ENCODE assay signal across 1 cellular context in the genomic region with DNA sequence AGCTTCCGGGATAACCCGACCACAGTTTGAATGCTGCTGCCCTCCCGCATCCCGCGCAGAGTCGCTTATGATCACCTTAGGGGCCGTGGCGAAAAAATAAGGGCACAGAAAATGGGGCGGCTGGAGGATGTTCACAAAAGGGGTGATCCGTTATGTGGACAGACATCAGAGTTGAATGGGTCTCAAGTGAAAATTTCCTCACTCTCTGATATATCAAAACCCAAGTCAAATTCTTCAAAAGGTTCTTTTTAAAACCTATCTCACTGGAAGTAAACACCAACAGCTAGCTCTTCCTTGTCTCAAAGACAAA.
TF ChIP-seq lines count a peak whose summit lies in the region.

No MANE protein-coding gene starts in this region.

TF ChIP-seq in GM12878, 131 proteins besides CTCF, POLR2A, EP300 and RAD21:
- TF ChIP-seq HCFC1 (IDR thresholded peaks at IDR 0.05; ENCODE audit: low read length) (no peak), RELA (IDR thresholded peaks at IDR 0.05; ENCODE audit: borderline replicate concordance, partially characterized antibody) (no peak), BHLHE40 (IDR thresholded peaks at IDR 0.05; ENCODE audit: borderline replicate concordance in 1 of 2, low read depth in 2 of 2, low read length in 1 of 2) (no peak), ZNF274 (IDR thresholded peaks at IDR 0.05; ENCODE audit: insufficient read depth, insufficient read length) (no peak), BMI1 (IDR thresholded peaks at IDR 0.05; ENCODE audit: borderline replicate concordance) (no peak), FOXK2 (IDR thresholded peaks at IDR 0.05) (no peak), STAT1 (conservative IDR thresholded peaks at IDR 0.05) (no peak), IKZF1 (conservative IDR thresholded peaks at IDR 0.05) (0 out of 2 replicates have a peak, but pooled peaks have one; percentile 18), PML (IDR thresholded peaks at IDR 0.05; ENCODE audit: low read length) (no peak), RCOR1 (conservative IDR thresholded peaks at IDR 0.05; ENCODE audit: low read depth, low read length) (no peak), ZNF622 (IDR thresholded peaks at IDR 0.05) (no peak), SREBF2 (IDR thresholded peaks at IDR 0.05; ENCODE audit: low read length) (no peak), RFX5 (IDR thresholded peaks at IDR 0.05; ENCODE audit: low read depth, low read length) (no peak), CHD4 (IDR thresholded peaks at IDR 0.05) (no peak), ZNF687 (IDR thresholded peaks at IDR 0.05) (no peak), ETV6 (conservative IDR thresholded peaks at IDR 0.05 in 1 of 2, IDR thresholded peaks at IDR 0.05 in 1 of 2; ENCODE audit: borderline replicate concordance in 1 of 2, low read depth in 1 of 2) (no peak), BACH1 (IDR thresholded peaks at IDR 0.05; ENCODE audit: borderline replicate concordance) (no peak), CREB1 (IDR thresholded peaks at IDR 0.05; ENCODE audit: low read depth) (no peak), KLF5 (IDR thresholded peaks at IDR 0.05; ENCODE audit: partially characterized antibody) (no peak), POLR2AphosphoS5 (IDR thresholded peaks at IDR 0.05; ENCODE audit: low read length) (no peak), ZBTB40 (IDR thresholded peaks at IDR 0.05; ENCODE audit: borderline replicate concordance) (peak; percentile 0; the same call in 1 of the 2 replicates)
- TF ChIP-seq, protein P1, sequence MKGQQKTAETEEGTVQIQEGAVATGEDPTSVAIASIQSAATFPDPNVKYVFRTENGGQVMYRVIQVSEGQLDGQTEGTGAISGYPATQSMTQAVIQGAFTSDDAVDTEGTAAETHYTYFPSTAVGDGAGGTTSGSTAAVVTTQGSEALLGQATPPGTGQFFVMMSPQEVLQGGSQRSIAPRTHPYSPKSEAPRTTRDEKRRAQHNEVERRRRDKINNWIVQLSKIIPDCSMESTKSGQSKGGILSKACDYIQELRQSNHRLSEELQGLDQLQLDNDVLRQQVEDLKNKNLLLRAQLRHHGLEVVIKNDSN (IDR thresholded peaks at IDR 0.05; ENCODE audit: borderline replicate concordance, extremely low read length, insufficient read depth, low read depth, low read length) = no peak
- TF ChIP-seq, protein P2, sequence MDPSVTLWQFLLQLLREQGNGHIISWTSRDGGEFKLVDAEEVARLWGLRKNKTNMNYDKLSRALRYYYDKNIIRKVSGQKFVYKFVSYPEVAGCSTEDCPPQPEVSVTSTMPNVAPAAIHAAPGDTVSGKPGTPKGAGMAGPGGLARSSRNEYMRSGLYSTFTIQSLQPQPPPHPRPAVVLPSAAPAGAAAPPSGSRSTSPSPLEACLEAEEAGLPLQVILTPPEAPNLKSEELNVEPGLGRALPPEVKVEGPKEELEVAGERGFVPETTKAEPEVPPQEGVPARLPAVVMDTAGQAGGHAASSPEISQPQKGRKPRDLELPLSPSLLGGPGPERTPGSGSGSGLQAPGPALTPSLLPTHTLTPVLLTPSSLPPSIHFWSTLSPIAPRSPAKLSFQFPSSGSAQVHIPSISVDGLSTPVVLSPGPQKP (IDR thresholded peaks at IDR 0.05; ENCODE audit: low read depth, low read length) = 0 out of 2 replicates have a peak, but pooled peaks have one; percentile 2
- TF ChIP-seq, protein P3, sequence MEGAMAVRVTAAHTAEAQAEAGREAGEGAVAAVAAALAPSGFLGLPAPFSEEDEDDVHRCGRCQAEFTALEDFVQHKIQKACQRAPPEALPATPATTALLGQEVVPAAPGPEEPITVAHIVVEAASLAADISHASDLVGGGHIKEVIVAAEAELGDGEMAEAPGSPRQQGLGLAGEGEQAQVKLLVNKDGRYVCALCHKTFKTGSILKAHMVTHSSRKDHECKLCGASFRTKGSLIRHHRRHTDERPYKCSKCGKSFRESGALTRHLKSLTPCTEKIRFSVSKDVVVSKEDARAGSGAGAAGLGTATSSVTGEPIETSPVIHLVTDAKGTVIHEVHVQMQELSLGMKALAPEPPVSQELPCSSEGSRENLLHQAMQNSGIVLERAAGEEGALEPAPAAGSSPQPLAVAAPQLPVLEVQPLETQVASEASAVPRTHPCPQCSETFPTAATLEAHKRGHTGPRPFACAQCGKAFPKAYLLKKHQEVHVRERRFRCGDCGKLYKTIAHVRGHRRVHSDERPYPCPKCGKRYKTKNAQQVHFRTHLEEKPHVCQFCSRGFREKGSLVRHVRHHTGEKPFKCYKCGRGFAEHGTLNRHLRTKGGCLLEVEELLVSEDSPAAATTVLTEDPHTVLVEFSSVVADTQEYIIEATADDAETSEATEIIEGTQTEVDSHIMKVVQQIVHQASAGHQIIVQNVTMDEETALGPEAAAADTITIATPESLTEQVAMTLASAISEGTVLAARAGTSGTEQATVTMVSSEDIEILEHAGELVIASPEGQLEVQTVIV (IDR thresholded peaks at IDR 0.05; ENCODE audit: borderline replicate concordance, partially characterized antibody) = no peak
- TF ChIP-seq, protein P4, sequence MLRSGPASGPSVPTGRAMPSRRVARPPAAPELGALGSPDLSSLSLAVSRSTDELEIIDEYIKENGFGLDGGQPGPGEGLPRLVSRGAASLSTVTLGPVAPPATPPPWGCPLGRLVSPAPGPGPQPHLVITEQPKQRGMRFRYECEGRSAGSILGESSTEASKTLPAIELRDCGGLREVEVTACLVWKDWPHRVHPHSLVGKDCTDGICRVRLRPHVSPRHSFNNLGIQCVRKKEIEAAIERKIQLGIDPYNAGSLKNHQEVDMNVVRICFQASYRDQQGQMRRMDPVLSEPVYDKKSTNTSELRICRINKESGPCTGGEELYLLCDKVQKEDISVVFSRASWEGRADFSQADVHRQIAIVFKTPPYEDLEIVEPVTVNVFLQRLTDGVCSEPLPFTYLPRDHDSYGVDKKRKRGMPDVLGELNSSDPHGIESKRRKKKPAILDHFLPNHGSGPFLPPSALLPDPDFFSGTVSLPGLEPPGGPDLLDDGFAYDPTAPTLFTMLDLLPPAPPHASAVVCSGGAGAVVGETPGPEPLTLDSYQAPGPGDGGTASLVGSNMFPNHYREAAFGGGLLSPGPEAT (IDR thresholded peaks at IDR 0.05; ENCODE audit: low read depth) = no peak
- TF ChIP-seq, protein P5, sequence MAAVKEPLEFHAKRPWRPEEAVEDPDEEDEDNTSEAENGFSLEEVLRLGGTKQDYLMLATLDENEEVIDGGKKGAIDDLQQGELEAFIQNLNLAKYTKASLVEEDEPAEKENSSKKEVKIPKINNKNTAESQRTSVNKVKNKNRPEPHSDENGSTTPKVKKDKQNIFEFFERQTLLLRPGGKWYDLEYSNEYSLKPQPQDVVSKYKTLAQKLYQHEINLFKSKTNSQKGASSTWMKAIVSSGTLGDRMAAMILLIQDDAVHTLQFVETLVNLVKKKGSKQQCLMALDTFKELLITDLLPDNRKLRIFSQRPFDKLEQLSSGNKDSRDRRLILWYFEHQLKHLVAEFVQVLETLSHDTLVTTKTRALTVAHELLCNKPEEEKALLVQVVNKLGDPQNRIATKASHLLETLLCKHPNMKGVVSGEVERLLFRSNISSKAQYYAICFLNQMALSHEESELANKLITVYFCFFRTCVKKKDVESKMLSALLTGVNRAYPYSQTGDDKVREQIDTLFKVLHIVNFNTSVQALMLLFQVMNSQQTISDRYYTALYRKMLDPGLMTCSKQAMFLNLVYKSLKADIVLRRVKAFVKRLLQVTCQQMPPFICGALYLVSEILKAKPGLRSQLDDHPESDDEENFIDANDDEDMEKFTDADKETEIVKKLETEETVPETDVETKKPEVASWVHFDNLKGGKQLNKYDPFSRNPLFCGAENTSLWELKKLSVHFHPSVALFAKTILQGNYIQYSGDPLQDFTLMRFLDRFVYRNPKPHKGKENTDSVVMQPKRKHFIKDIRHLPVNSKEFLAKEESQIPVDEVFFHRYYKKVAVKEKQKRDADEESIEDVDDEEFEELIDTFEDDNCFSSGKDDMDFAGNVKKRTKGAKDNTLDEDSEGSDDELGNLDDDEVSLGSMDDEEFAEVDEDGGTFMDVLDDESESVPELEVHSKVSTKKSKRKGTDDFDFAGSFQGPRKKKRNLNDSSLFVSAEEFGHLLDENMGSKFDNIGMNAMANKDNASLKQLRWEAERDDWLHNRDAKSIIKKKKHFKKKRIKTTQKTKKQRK (IDR thresholded peaks at IDR 0.05; ENCODE audit: low read depth, low read length) = no peak
